10 cellular contexts compared by ENCODE assay signal in genomic region chr9:133708770-133709611, GRCh38. TPM values are rescaled to one million over a fixed set of nuclear protein-coding genes. Genes with fewer than 3 reads are reported as not detected.
A peak's percentile ranks its signal among the peaks of the same experiment; 100 is the strongest.
DNase-seq lines count a peak whose midpoint lies in the region; TF ChIP-seq lines count a peak whose summit lies in the region.
"Had no signal": no experiment of that assay in that cellular context is flagged by ENCODE, and none has a peak within 500 bp of the region (broad histone marks: within the 10 kb centered on the region; RNA-seq: fewer than 3 reads in every experiment).

No MANE protein-coding gene starts in this region.

- no peaks in the 10 kb centered on the region for H3K36me3 ChIP-seq in ascending aorta
- H3K36me3 ChIP-seq: gastrocnemius medialis had no signal

- peaks cover 16% of the 10 kb centered on the region for H3K4me1 Mint-ChIP-seq in activated naive CD8-positive, alpha-beta T cell treated with anti-CD3 and anti-CD28 coated beads for 36 hours

- no peaks in the 10 kb centered on the region for H3K36me3 Mint-ChIP-seq in activated naive CD8-positive, alpha-beta T cell treated with anti-CD3 and anti-CD28 coated beads for 36 hours

- H3K27ac ChIP-seq in ascending aorta, result no peak overlapping the region
- H3K27ac ChIP-seq: gastrocnemius medialis, skin epidermis had no signal

- TF ChIP-seq CTCF in GM20000 (IDR thresholded peaks at IDR 0.05; ENCODE audit: extremely low read depth, missing control alignments), result no peak
- no peak for TF ChIP-seq CTCF in ascending aorta (IDR thresholded peaks at IDR 0.05)

- H3K4me3 Mint-ChIP-seq in activated naive CD8-positive, alpha-beta T cell treated with anti-CD3 and anti-CD28 coated beads for 36 hours, result no peak overlapping the region

- H3K27me3 ChIP-seq in ascending aorta, result no peaks in the 10 kb centered on the region

- no peaks in the 10 kb centered on the region for H3K4me1 ChIP-seq in ascending aorta
- H3K4me1 ChIP-seq: gastrocnemius medialis had no signal

- no peak overlapping the region for H3K27ac Mint-ChIP-seq in activated naive CD8-positive, alpha-beta T cell treated with anti-CD3 and anti-CD28 coated beads for 36 hours

- intact Hi-C loops in ascending aorta (cut with DNase I), result no loop called here

- H3K4me3 ChIP-seq in ascending aorta, result no peak overlapping the region
- H3K4me3 ChIP-seq: gastrocnemius medialis, skin epidermis had no signal

- no peaks in the 10 kb centered on the region for H3K9me3 Mint-ChIP-seq in activated naive CD8-positive, alpha-beta T cell treated with anti-CD3 and anti-CD28 coated beads for 36 hours

- H3K9me3 ChIP-seq in ascending aorta, result no peaks in the 10 kb centered on the region
- H3K9me3 ChIP-seq: gastrocnemius medialis had no signal

- no peaks in the 10 kb centered on the region for H3K27me3 Mint-ChIP-seq in activated naive CD8-positive, alpha-beta T cell treated with anti-CD3 and anti-CD28 coated beads for 36 hours

- DNase-seq in GM20000 (ENCODE audit: low spot score) (peak; percentile 64), NCI-H82 treated with DMSO at 0.1 percent for 48 hours (lab: John Stamatoyannopoulos, UW; ENCODE audit: unreplicated experiment) (peak; percentile 75), SK-N-DZ (ENCODE audit: low spot score) (no peak), C1 segment of cervical spinal cord (lab: John Stamatoyannopoulos, UW) (no peak), AML-193 (lab: John Stamatoyannopoulos, UW) (no peak), ascending aorta (ENCODE audit: low spot score in 2 of 2) (no peak)
- peak; percentile 41 for DNase-seq in activated naive CD8-positive, alpha-beta T cell treated with anti-CD3 and anti-CD28 coated beads for 36 hours
- DNase-seq in stimulated activated CD4-positive, alpha-beta T cell treated with anti-CD3 and anti-CD28 coated beads, Interleukin-15, amount 100 ng/mL, for 24 hours, result peak; percentile 53

RNA-seq across cellular contexts. Expression of gene SARDH, which starts 29.2 kb away (rescaled TPM):
- total RNA-seq in activated naive CD8-positive, alpha-beta T cell treated with anti-CD3 and anti-CD28 coated beads for 36 hours, result 1 to 10 TPM; 2.3 to 2.7 TPM
- polyA plus RNA-seq in SK-N-DZ (2014; cell fraction: cytosol; rRNA removed), result 3.2 and 3.3 TPM in 2 replicates
- polyA plus RNA-seq in SK-N-DZ (2014; cell fraction: nucleus; rRNA removed), result 4.7 and 8.5 TPM in 2 replicates
- 1.3 TPM for total RNA-seq in ascending aorta

Comparison
In these comparisons a context has a peak if more than half of its experiments do, and no peak if none do; other contexts are left out.
1. DNase-seq: peak in GM20000 (single experiment), NCI-H82 treated with DMSO at 0.1 percent for 48 hours (single experiment), activated naive CD8-positive, alpha-beta T cell treated with anti-CD3 and anti-CD28 coated beads for 36 hours (single experiment) and stimulated activated CD4-positive, alpha-beta T cell treated with anti-CD3 and anti-CD28 coated beads, Interleukin-15, amount 100 ng/mL, for 24 hours (single experiment); none in SK-N-DZ (single experiment), C1 segment of cervical spinal cord (0 of 14), AML-193 (0 of 2) and ascending aorta (0 of 2).